ENCODE assay signal across 1 cellular context in genomic region chr17:35942588-35943186, GRCh38.
A peak's percentile ranks its signal among the peaks of the same experiment; 100 is the strongest.
TF ChIP-seq lines count a peak whose summit lies in the region.

No MANE protein-coding gene starts in this region.

TF ChIP-seq in K562, 482 proteins besides CTCF, POLR2A, EP300 and RAD21 (continues in another document):
- TF ChIP-seq CHCHD3 (CRISPR knock-in tag; IDR thresholded peaks at IDR 0.05) (no peak), PRMT5 (CRISPR knock-in tag; IDR thresholded peaks at IDR 0.05) (no peak), ZNF395 (CRISPR knock-in tag; IDR thresholded peaks at IDR 0.05) (no peak), SREBF1 (IDR thresholded peaks at IDR 0.05; ENCODE audit: borderline replicate concordance, low read depth, low read length) (no peak), TCF15 (CRISPR knock-in tag; IDR thresholded peaks at IDR 0.05) (no peak), ZEB2 (IDR thresholded peaks at IDR 0.05) (0 out of 2 replicates have a peak, but pooled peaks have one; percentile 19), COPS2 (conservative IDR thresholded peaks at IDR 0.05) (no peak), SREBF2 (CRISPR knock-in tag; IDR thresholded peaks at IDR 0.05) (no peak), KLF10 (CRISPR knock-in tag; IDR thresholded peaks at IDR 0.05) (no peak), SMAD4 (CRISPR knock-in tag; conservative IDR thresholded peaks at IDR 0.05) (peak; percentile 50; the same call in 1 of the 2 replicates), BDP1 (IDR thresholded peaks at IDR 0.05; ENCODE audit: insufficient read depth, insufficient read length) (no peak), POLR2AphosphoS5 (IDR thresholded peaks at IDR 0.05; ENCODE audit: control insufficient read depth, insufficient read depth, low read depth, low read length) (peak; percentile 63; the same call in 1 of the 2 replicates), ZNF23 (CRISPR knock-in tag; IDR thresholded peaks at IDR 0.05) (no peak), ARID1B (IDR thresholded peaks at IDR 0.05) (peak; percentile 86), RBM22 (IDR thresholded peaks at IDR 0.05; ENCODE audit: low read depth, low read length, poor library complexity, severe bottlenecking) (no peak), E2F6 (IDR thresholded peaks at IDR 0.05; ENCODE audit: borderline replicate concordance in 1 of 2, extremely low read depth in 1 of 2, insufficient read depth in 1 of 2, insufficient read length in 1 of 2, low read depth in 1 of 2, low read length in 1 of 2, poor library complexity in 1 of 2, severe bottlenecking in 1 of 2) (no peak), CREB3 (tag; conservative IDR thresholded peaks at IDR 0.05; ENCODE audit: low read depth) (no peak), ZNF589 (CRISPR knock-in tag; IDR thresholded peaks at IDR 0.05; ENCODE audit: low read depth) (no peak), ZNF511 (CRISPR knock-in tag; IDR thresholded peaks at IDR 0.05) (no peak), TAF1 (IDR thresholded peaks at IDR 0.05; ENCODE audit: control insufficient read depth, extremely low read depth, insufficient read depth, low read length, severe bottlenecking) (no peak), HDAC1 (IDR thresholded peaks at IDR 0.05) (peak in 1 of 2 experiments; percentile 56; a peak in 2 of 4 replicates), ZHX1 (conservative IDR thresholded peaks at IDR 0.05; ENCODE audit: low read length) (no peak), SPI1 (IDR thresholded peaks at IDR 0.05; ENCODE audit: borderline replicate concordance, low read depth, low read length) (0 out of 2 replicates have a peak, but pooled peaks have one; percentile 8), ZNF584 (CRISPR knock-in tag; IDR thresholded peaks at IDR 0.05; ENCODE audit: low read depth) (no peak), TRIM24 (IDR thresholded peaks at IDR 0.05) (peak in 1 of 2 experiments; percentile 58; a peak in 1 of 4 replicates), OTX1 (CRISPR knock-in tag; IDR thresholded peaks at IDR 0.05) (no peak), MNT (conservative IDR thresholded peaks at IDR 0.05) (0 out of 4 replicates have a peak, but pooled peaks of 1 of the 2 experiments have one; percentile 31), NR0B1 (IDR thresholded peaks at IDR 0.05; ENCODE audit: partially characterized antibody) (no peak), MBD2 (IDR thresholded peaks at IDR 0.05; ENCODE audit: borderline replicate concordance, low read depth) (no peak), MYNN (IDR thresholded peaks at IDR 0.05) (no peak), MYNN (CRISPR knock-in tag; IDR thresholded peaks at IDR 0.05) (no peak), PPARD (CRISPR knock-in tag; IDR thresholded peaks at IDR 0.05) (no peak), ARID4B (CRISPR knock-in tag; IDR thresholded peaks at IDR 0.05) (no peak), ZNF408 (CRISPR knock-in tag; IDR thresholded peaks at IDR 0.05; ENCODE audit: low read depth) (no peak), CC2D1A (IDR thresholded peaks at IDR 0.05) (peak; percentile 58; the same call in 1 of the 2 replicates), TEAD4 (IDR thresholded peaks at IDR 0.05; ENCODE audit: low read length) (peak; percentile 80), TEAD4 (CRISPR knock-in tag; IDR thresholded peaks at IDR 0.05; ENCODE audit: borderline replicate concordance) (no peak), TFAM (CRISPR knock-in tag; conservative IDR thresholded peaks at IDR 0.05) (no peak), RFX1 (IDR thresholded peaks at IDR 0.05) (no peak), NRF1 (conservative IDR thresholded peaks at IDR 0.05 in 1 of 2, IDR thresholded peaks at IDR 0.05 in 1 of 2) (no peak), RB1 (IDR thresholded peaks at IDR 0.05; ENCODE audit: low read depth) (no peak), PBX2 (CRISPR knock-in tag; IDR thresholded peaks at IDR 0.05; ENCODE audit: low read depth) (no peak), PBX2 (tag; conservative IDR thresholded peaks at IDR 0.05; ENCODE audit: low read depth) (0 out of 2 replicates have a peak, but pooled peaks have one; percentile 42), THRB (CRISPR knock-in tag; conservative IDR thresholded peaks at IDR 0.05) (no peak), ZNF175 (CRISPR knock-in tag; IDR thresholded peaks at IDR 0.05; ENCODE audit: low read depth) (no peak), NR2C2 (CRISPR knock-in tag; IDR thresholded peaks at IDR 0.05) (no peak), NR2C2 (tag; IDR thresholded peaks at IDR 0.05) (peak; percentile 51), ARHGAP35 (IDR thresholded peaks at IDR 0.05; ENCODE audit: partially characterized antibody) (no peak), HNRNPLL (IDR thresholded peaks at IDR 0.05; ENCODE audit: low read depth, low read length, poor library complexity, severe bottlenecking) (no peak)
